ENCODE assay signal across 1 cellular context in the genomic region with DNA sequence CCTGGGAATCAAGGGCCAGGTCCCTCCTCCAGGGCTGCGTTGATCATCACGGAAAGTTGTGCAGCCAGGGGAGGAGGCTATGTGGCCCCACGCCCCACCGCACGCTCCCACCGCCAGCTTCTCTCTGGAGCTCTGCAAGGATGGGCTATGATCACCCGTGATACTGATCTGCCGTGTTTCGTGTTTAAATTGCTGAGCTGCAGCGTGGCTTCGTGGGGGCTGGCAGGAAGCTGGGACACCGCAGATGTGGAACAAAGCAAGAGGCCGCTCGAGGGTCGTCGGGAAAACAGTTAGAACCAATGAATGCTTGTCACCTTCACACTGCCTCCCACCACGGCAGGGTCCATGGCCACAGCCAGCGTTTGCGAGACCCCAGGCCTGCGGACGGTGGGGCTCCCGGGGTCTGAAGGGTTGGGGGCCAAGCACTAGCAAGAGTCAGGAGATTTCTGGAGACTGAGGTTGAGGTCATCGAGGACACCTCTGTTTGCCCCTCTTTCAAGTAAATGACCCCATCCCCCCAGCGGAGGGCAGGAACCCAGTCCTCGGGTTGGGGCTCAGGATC.
TF ChIP-seq lines count a peak whose summit lies in the region.

No MANE protein-coding gene starts in this region.

TF ChIP-seq in GM23338, 12 proteins besides CTCF, POLR2A, EP300 and RAD21:
- no peak for TF ChIP-seq EZH2 (IDR thresholded peaks at IDR 0.05; ENCODE audit: low read depth, unreplicated experiment)
- TF ChIP-seq, protein P1, sequence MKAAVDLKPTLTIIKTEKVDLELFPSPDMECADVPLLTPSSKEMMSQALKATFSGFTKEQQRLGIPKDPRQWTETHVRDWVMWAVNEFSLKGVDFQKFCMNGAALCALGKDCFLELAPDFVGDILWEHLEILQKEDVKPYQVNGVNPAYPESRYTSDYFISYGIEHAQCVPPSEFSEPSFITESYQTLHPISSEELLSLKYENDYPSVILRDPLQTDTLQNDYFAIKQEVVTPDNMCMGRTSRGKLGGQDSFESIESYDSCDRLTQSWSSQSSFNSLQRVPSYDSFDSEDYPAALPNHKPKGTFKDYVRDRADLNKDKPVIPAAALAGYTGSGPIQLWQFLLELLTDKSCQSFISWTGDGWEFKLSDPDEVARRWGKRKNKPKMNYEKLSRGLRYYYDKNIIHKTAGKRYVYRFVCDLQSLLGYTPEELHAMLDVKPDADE (IDR thresholded peaks at IDR 0.05) = no peak
- TF ChIP-seq STAT1 (IDR thresholded peaks at IDR 0.05; ENCODE audit: unreplicated experiment) = no peak
- TF ChIP-seq ZNF331 (CRISPR knock-in tag; IDR thresholded peaks at IDR 0.05; ENCODE audit: low read depth) = no peak
- TF ChIP-seq CREB1 (CRISPR knock-in tag; IDR thresholded peaks at IDR 0.05; ENCODE audit: low read depth) = no peak
- no peak for TF ChIP-seq JUNB (IDR thresholded peaks at IDR 0.05; ENCODE audit: unreplicated experiment)
- TF ChIP-seq NANOG (IDR thresholded peaks at IDR 0.05; ENCODE audit: borderline replicate concordance) = no peak
- TF ChIP-seq, protein P2, sequence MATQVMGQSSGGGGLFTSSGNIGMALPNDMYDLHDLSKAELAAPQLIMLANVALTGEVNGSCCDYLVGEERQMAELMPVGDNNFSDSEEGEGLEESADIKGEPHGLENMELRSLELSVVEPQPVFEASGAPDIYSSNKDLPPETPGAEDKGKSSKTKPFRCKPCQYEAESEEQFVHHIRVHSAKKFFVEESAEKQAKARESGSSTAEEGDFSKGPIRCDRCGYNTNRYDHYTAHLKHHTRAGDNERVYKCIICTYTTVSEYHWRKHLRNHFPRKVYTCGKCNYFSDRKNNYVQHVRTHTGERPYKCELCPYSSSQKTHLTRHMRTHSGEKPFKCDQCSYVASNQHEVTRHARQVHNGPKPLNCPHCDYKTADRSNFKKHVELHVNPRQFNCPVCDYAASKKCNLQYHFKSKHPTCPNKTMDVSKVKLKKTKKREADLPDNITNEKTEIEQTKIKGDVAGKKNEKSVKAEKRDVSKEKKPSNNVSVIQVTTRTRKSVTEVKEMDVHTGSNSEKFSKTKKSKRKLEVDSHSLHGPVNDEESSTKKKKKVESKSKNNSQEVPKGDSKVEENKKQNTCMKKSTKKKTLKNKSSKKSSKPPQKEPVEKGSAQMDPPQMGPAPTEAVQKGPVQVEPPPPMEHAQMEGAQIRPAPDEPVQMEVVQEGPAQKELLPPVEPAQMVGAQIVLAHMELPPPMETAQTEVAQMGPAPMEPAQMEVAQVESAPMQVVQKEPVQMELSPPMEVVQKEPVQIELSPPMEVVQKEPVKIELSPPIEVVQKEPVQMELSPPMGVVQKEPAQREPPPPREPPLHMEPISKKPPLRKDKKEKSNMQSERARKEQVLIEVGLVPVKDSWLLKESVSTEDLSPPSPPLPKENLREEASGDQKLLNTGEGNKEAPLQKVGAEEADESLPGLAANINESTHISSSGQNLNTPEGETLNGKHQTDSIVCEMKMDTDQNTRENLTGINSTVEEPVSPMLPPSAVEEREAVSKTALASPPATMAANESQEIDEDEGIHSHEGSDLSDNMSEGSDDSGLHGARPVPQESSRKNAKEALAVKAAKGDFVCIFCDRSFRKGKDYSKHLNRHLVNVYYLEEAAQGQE (IDR thresholded peaks at IDR 0.05; ENCODE audit: unreplicated experiment) = no peak
- TF ChIP-seq ZNF114 (CRISPR knock-in tag; IDR thresholded peaks at IDR 0.05) = no peak
- TF ChIP-seq POLR2AphosphoS5 (IDR thresholded peaks at IDR 0.05; ENCODE audit: low read depth) = no peak
- no peak for TF ChIP-seq EZH2phosphoT487 (IDR thresholded peaks at IDR 0.05; ENCODE audit: unreplicated experiment)
- TF ChIP-seq, protein P3, sequence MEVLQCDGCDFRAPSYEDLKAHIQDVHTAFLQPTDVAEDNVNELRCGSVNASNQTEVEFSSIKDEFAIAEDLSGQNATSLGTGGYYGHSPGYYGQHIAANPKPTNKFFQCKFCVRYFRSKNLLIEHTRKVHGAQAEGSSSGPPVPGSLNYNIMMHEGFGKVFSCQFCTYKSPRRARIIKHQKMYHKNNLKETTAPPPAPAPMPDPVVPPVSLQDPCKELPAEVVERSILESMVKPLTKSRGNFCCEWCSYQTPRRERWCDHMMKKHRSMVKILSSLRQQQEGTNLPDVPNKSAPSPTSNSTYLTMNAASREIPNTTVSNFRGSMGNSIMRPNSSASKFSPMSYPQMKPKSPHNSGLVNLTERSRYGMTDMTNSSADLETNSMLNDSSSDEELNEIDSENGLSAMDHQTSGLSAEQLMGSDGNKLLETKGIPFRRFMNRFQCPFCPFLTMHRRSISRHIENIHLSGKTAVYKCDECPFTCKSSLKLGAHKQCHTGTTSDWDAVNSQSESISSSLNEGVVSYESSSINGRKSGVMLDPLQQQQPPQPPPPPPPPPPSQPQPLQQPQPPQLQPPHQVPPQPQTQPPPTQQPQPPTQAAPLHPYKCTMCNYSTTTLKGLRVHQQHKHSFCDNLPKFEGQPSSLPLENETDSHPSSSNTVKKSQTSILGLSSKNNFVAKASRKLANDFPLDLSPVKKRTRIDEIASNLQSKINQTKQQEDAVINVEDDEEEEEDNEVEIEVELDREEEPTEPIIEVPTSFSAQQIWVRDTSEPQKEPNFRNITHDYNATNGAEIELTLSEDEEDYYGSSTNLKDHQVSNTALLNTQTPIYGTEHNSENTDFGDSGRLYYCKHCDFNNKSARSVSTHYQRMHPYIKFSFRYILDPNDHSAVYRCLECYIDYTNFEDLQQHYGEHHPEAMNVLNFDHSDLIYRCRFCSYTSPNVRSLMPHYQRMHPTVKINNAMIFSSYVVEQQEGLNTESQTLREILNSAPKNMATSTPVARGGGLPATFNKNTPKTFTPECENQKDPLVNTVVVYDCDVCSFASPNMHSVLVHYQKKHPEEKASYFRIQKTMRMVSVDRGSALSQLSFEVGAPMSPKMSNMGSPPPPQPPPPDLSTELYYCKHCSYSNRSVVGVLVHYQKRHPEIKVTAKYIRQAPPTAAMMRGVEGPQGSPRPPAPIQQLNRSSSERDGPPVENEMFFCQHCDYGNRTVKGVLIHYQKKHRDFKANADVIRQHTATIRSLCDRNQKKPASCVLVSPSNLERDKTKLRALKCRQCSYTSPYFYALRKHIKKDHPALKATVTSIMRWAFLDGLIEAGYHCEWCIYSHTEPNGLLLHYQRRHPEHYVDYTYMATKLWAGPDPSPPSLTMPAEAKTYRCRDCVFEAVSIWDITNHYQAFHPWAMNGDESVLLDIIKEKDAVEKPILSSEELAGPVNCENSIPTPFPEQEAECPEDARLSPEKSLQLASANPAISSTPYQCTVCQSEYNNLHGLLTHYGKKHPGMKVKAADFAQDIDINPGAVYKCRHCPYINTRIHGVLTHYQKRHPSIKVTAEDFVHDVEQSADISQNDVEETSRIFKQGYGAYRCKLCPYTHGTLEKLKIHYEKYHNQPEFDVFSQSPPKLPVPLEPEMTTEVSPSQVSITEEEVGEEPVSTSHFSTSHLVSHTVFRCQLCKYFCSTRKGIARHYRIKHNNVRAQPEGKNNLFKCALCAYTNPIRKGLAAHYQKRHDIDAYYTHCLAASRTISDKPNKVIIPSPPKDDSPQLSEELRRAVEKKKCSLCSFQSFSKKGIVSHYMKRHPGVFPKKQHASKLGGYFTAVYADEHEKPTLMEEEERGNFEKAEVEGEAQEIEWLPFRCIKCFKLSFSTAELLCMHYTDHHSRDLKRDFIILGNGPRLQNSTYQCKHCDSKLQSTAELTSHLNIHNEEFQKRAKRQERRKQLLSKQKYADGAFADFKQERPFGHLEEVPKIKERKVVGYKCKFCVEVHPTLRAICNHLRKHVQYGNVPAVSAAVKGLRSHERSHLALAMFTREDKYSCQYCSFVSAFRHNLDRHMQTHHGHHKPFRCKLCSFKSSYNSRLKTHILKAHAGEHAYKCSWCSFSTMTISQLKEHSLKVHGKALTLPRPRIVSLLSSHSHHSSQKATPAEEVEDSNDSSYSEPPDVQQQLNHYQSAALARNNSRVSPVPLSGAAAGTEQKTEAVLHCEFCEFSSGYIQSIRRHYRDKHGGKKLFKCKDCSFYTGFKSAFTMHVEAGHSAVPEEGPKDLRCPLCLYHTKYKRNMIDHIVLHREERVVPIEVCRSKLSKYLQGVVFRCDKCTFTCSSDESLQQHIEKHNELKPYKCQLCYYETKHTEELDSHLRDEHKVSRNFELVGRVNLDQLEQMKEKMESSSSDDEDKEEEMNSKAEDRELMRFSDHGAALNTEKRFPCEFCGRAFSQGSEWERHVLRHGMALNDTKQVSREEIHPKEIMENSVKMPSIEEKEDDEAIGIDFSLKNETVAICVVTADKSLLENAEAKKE (CRISPR knock-in tag; IDR thresholded peaks at IDR 0.05) = no peak
TF ChIP-seq in GM23338: peak in this region for 0.
